Comparison of ENCODE assay signal across 8 cellular contexts in genomic region chr6:159726196-159726917, GRCh38. TPM values are rescaled to one million over a fixed set of nuclear protein-coding genes. Genes with fewer than 3 reads are reported as not detected.
DNase-seq lines count a peak whose midpoint lies in the region; ATAC-seq and TF ChIP-seq lines count a peak whose summit lies in the region.

No MANE protein-coding gene starts in this region.

- H2BK5ac ChIP-seq in mesenchymal stem cell (ENCODE audit: low read depth, low read length, poor library complexity, severe bottlenecking) = peak overlapping the region; percentile 87

- peak overlapping the region; percentile 98 for H3K27ac ChIP-seq in mesenchymal stem cell (ENCODE audit: low read length, poor library complexity, severe bottlenecking)
- peak overlapping the region; percentile 100 for H3K27ac ChIP-seq in urinary bladder (ENCODE audit: low read depth)

- peak overlapping the region; percentile 82 for H3K4me2 ChIP-seq in mesenchymal stem cell (ENCODE audit: low read length, poor library complexity, severe bottlenecking)

- H2BK15ac ChIP-seq in mesenchymal stem cell (ENCODE audit: low read depth, poor library complexity, severe bottlenecking) = peak overlapping the region; percentile 99

- H3K79me1 ChIP-seq in mesenchymal stem cell (replicated peaks; ENCODE audit: low read length, poor library complexity, severe bottlenecking) = peaks cover 8% of the 10 kb centered on the region

- peak overlapping the region; percentile 68 to 99 for H3K4ac ChIP-seq in mesenchymal stem cell (ENCODE audit: low read depth in 1 of 2, low read length in 2 of 2)

- peak overlapping the region; percentile 70 for H4K91ac ChIP-seq in mesenchymal stem cell (ENCODE audit: low read length)

- peak overlapping the region; percentile 72 for H2AK5ac ChIP-seq in mesenchymal stem cell (ENCODE audit: low read length, severe bottlenecking)

- H3K9ac ChIP-seq in mesenchymal stem cell (ENCODE audit: low read length) = peak overlapping the region; percentile 96

- H4K8ac ChIP-seq in mesenchymal stem cell (ENCODE audit: low read length) = peak overlapping the region; percentile 98

- H2AFZ ChIP-seq in mesenchymal stem cell (ENCODE audit: low read depth, low read length) = peak overlapping the region; percentile 64

- ATAC-seq in GM21619 (IDR thresholded peaks at IDR 0.05; ENCODE audit: unreplicated experiment) = peak; percentile 16
- ATAC-seq in GM18861 (IDR thresholded peaks at IDR 0.05; ENCODE audit: unreplicated experiment) = no peak

- DNase-seq in DMS153 treated with DMSO at 0.1 percent for 48 hours (lab: John Stamatoyannopoulos, UW; ENCODE audit: unreplicated experiment) = peak; percentile 59
- DNase-seq in NCI-H2029 treated with DMSO at 0.1 percent for 48 hours (lab: John Stamatoyannopoulos, UW) = peak; percentile 79
- no peak for DNase-seq in cardiac fibroblast (ENCODE audit: low read depth in 2 of 2)
- no peak for DNase-seq in mesenchymal stem cell
- no peak for DNase-seq in GM19238 (ENCODE audit: insufficient read length, low spot score)

- 3% methylated on average over 31 of the region's 32 CpGs for WGBS in mesenchymal stem cell
- WGBS in urinary bladder = 4% methylated on average over 32 of the region's 32 CpGs

- H3K36me3 ChIP-seq in mesenchymal stem cell (ENCODE audit: control insufficient read depth in 1 of 2, insufficient read depth in 2 of 2, low read depth in 1 of 2, low read length in 2 of 2) (peaks cover 3 to 7% of the 10 kb centered on the region in 2 experiments), urinary bladder (ENCODE audit: insufficient read depth) (no peaks in the 10 kb centered on the region)

- H3K23ac ChIP-seq in mesenchymal stem cell (ENCODE audit: low read length in 2 of 2) = no peak overlapping the region

- TF ChIP-seq CTCF in cardiac fibroblast (IDR thresholded peaks at IDR 0.05; ENCODE audit: low read depth, low read length) = no peak

- H2BK12ac ChIP-seq in mesenchymal stem cell (ENCODE audit: low read length in 2 of 2) = peak overlapping the region in 1 of 2 experiments; percentile 6

- no peak overlapping the region for H2BK120ac ChIP-seq in mesenchymal stem cell (ENCODE audit: low read depth, low read length)

- H3K4me3 ChIP-seq in cardiac fibroblast (replicated peaks in 1 of 2; ENCODE audit: low read depth in 2 of 2, low read length in 2 of 2) (peak overlapping the region; percentile 73 to 84), mesenchymal stem cell (ENCODE audit: insufficient read depth in 1 of 2, low read depth in 1 of 2, low read length in 2 of 2) (peak overlapping the region; percentile 95 to 98), urinary bladder (ENCODE audit: low read depth, low read length) (peak overlapping the region; percentile 78)

- H3K18ac ChIP-seq in mesenchymal stem cell (ENCODE audit: low read depth in 1 of 2, low read length in 2 of 2) = peak overlapping the region; percentile 83 to 100

- H3K9me3 ChIP-seq in mesenchymal stem cell (ENCODE audit: control insufficient read depth, low read length) = no peaks in the 10 kb centered on the region

- H3K27me3 ChIP-seq in mesenchymal stem cell (ENCODE audit: control insufficient read depth in 1 of 2, insufficient read depth in 1 of 2, low read length in 2 of 2) = no peaks in the 10 kb centered on the region

- no peaks in the 10 kb centered on the region for H3K4me1 ChIP-seq in mesenchymal stem cell (ENCODE audit: control insufficient read depth, insufficient read depth, low read depth, low read length)
- no peaks in the 10 kb centered on the region for H3K4me1 ChIP-seq in urinary bladder (ENCODE audit: insufficient read depth)

- peak overlapping the region; percentile 82 to 86 for H3K14ac ChIP-seq in mesenchymal stem cell (ENCODE audit: low read length in 2 of 2)

RNA-seq across cellular contexts. Expression of gene WTAP, which starts 0.9 kb away (rescaled TPM):
- polyA plus RNA-seq in mesenchymal stem cell (2013, experiment 1 of 2) = 66.5 TPM
- 69.2 TPM for polyA plus RNA-seq in mesenchymal stem cell (2013, experiment 2 of 2)
- total RNA-seq in urinary bladder = 103 TPM
- 73.5 TPM for polyA plus RNA-seq in urinary bladder

RNA-seq across cellular contexts. Expression of gene SOD2, which starts 33.3 kb away (rescaled TPM):
- polyA plus RNA-seq in mesenchymal stem cell (2013, experiment 1 of 2) = 86.6 TPM
- polyA plus RNA-seq in mesenchymal stem cell (2013, experiment 2 of 2) = 89.2 TPM
- 103 TPM for total RNA-seq in urinary bladder
- 521 TPM for polyA plus RNA-seq in urinary bladder

RNA-seq across cellular contexts. Expression of gene ACAT2, which starts 35.5 kb away (rescaled TPM):
- 90.6 TPM for polyA plus RNA-seq in mesenchymal stem cell (2013, experiment 1 of 2)
- polyA plus RNA-seq in mesenchymal stem cell (2013, experiment 2 of 2) = 91.2 TPM
- 16.6 TPM for total RNA-seq in urinary bladder
- 16.3 TPM for polyA plus RNA-seq in urinary bladder

Comparison
In these comparisons a context has a peak if more than half of its experiments do, and no peak if none do; other contexts are left out.
1. DNase-seq: peak in DMS153 treated with DMSO at 0.1 percent for 48 hours (single experiment) and NCI-H2029 treated with DMSO at 0.1 percent for 48 hours (single experiment); none in cardiac fibroblast (0 of 2), mesenchymal stem cell (single experiment) and GM19238 (single experiment).
2. Peak in every context shown above with its lines, with median percentiles within 50 percentile points of each other: H3K4me3 ChIP-seq.